Comparison of ENCODE assay signal across 1 cellular context in genomic region chr2:234241656-234242445, GRCh38.
A peak's percentile ranks its signal among the peaks of the same experiment; 100 is the strongest.
TF ChIP-seq lines count a peak whose summit lies in the region.

No MANE protein-coding gene starts in this region.

TF ChIP-seq in IMR-90, 13 proteins besides CTCF, POLR2A, EP300 and RAD21:
- TF ChIP-seq ELK1 (IDR thresholded peaks at IDR 0.05; ENCODE audit: borderline replicate concordance, low read depth, low read length) (no peak), FOS (IDR thresholded peaks at IDR 0.05; ENCODE audit: low read depth, low read length) (peak; percentile 46; the same call in 1 of the 2 replicates), CEBPB (IDR thresholded peaks at IDR 0.05; ENCODE audit: low read depth, low read length) (peak; percentile 16; the same call in 1 of the 2 replicates)
